Comparison of ENCODE assay signal across 8 cellular contexts in the genomic region with DNA sequence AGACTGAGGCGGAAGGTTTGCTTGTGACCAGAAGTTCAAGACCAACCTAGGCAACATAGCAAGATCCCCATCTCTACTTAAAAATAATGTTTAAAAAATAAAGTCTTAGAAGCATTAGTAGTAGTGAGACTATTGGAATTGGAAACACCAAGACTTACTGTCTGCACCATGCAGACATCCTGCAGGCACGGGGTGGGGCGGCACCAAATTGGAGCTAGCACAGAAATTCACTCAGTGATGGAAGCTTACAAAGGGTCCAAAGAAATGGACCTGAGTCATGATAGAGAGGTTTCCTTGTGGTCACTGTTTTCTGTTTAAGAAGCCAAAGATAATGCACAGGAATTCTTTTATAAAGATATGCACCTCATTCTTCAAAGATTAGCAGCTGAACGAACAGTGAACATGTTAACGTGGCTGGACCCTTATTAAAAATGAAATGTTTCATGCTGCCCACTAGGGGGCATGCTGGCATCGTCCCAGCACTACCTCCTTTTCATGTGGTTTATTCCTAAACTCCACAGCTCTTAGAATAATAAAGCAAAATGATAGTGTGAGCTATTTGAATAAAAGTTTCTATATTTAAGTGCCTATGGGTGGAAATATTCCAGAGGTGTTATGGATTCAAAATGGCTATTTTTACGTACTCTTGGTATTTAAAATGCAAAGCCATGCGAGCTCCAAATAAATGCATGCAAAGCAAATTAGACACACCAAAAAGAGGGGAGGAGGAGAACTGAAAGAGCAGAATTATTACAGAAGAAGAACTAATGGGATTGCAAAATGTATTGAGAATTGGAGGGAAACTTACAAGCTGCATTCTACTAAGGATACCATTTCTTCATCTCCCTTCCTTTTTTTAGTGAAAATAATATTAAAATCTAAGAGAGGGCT. TPM values are rescaled to one million over a fixed set of nuclear protein-coding genes. Genes with fewer than 3 reads are reported as not detected.
DNase-seq lines count a peak whose midpoint lies in the region; ATAC-seq and TF ChIP-seq lines count a peak whose summit lies in the region.

No MANE protein-coding gene starts in this region.

- H3K4ac ChIP-seq in neuronal stem cell (ENCODE audit: low read length): no peak overlapping the region

- TF ChIP-seq RAD21 in HCT116 (IDR thresholded peaks at IDR 0.05; ENCODE audit: low read depth): peak; percentile 88

- no CpG with 5 or more reads among the region's 8 CpGs for WGBS in neuronal stem cell (ENCODE audit: extremely low coverage in 2 of 2, insufficient read length in 2 of 2, insufficient replicate concordance in 1 of 2), 2 donors

- no peaks in the 10 kb centered on the region for H3K27me3 ChIP-seq in DOHH2 (ENCODE audit: control insufficient read depth, low read length)
- no peaks in the 10 kb centered on the region for H3K27me3 ChIP-seq in HCT116 (ENCODE audit: insufficient read depth, low read length)
- no peaks in the 10 kb centered on the region for H3K27me3 ChIP-seq in neuronal stem cell (ENCODE audit: control insufficient read depth in 3 of 3, insufficient read depth in 3 of 3, low read depth in 1 of 3, low read length in 3 of 3)

- no peak overlapping the region for H3K14ac ChIP-seq in neuronal stem cell (ENCODE audit: low read length)

- BruUV-seq in HCT116 (replicated peaks; lab: Mats Ljungman, UMichigan): TSS peak; percentile 12

- no peak overlapping the region for H2BK120ac ChIP-seq in neuronal stem cell (ENCODE audit: low read depth, low read length)

- H3K18ac ChIP-seq in neuronal stem cell (ENCODE audit: low read length): no peak overlapping the region

- RAD21 ChIA-PET in HCT116 (lab: Charles Lee; ENCODE audit: low non-redundant PET in 1 of 2, low total read pairs in 2 of 2, uncharacterized antibody in 2 of 2, unreplicated experiment in 2 of 2): interaction anchor here (0.7 to 1.7 kb wide), 3 partner anchors 151 to 156 kb away, joined by 3 to 16 read pairs (median 16); no protein-coding TSS in a partner anchor

- intact Hi-C loops in HCT116 (cut with micrococcal nuclease): loop anchor here (1.0 kb wide), 2 partner anchors 155 to 391 kb away; no protein-coding TSS in a partner anchor

- H2AFZ ChIP-seq in HCT116 (ENCODE audit: low read depth, low read length, poor library complexity, severe bottlenecking) (no peak overlapping the region), neuronal stem cell (ENCODE audit: low read length) (no peak overlapping the region)

- H2AK5ac ChIP-seq in neuronal stem cell (ENCODE audit: low read depth, low read length): no peak overlapping the region

- peaks cover 7% of the 10 kb centered on the region for H3K79me2 ChIP-seq in DOHH2 (ENCODE audit: control insufficient read depth, low read length)
- H3K79me2 ChIP-seq in HCT116 (ENCODE audit: insufficient read depth, low read length): peaks cover 3% of the 10 kb centered on the region; the same call in 1 of the 2 replicates

- DNase-seq in HCT116 (ENCODE audit: low read depth, low spot score): peak; percentile 13
- peak; percentile 32 to 60 for DNase-seq in NOMO-1 (lab: John Stamatoyannopoulos, UW; ENCODE audit: unreplicated experiment in 2 of 2)
- peak; percentile 14 for DNase-seq in activated T-helper 1 cell treated with Interleukin-2 at 50 U/mL for 16 hours (ENCODE audit: low read depth)
- DNase-seq in fibroblast of the conjunctiva (ENCODE audit: low read depth): peak; percentile 52
- DNase-seq in neuronal stem cell (ENCODE audit: low spot score): peak; percentile 36
- no peak for DNase-seq in omental fat pad (ENCODE audit: low spot score)
- DNase-seq in NCI-H1048 (lab: John Stamatoyannopoulos, UW): no peak

- no peak for TF ChIP-seq POLR2A in HCT116 (IDR thresholded peaks at IDR 0.05; ENCODE audit: borderline replicate concordance, extremely low read depth, insufficient read depth, insufficient read length)

- no peak overlapping the region for H3K23ac ChIP-seq in neuronal stem cell (ENCODE audit: low read depth, low read length, poor library complexity)

- H2BK5ac ChIP-seq in neuronal stem cell (ENCODE audit: low read length): no peak overlapping the region

- H3K4me2 ChIP-seq in DOHH2 (ENCODE audit: low read length): no peak overlapping the region
- no peak overlapping the region for H3K4me2 ChIP-seq in HCT116 (ENCODE audit: low read length)
- H3K4me2 ChIP-seq in neuronal stem cell (ENCODE audit: insufficient read depth, low read length, poor library complexity, severe bottlenecking): no peak overlapping the region

- CTCF ChIA-PET in HCT116 (lab: Charles Lee): interaction anchor here (0.7 to 5.5 kb wide), 16 partner anchors 9 to 630 kb away, joined by 3 to 98 read pairs (median 3); a partner anchor contains a TSS

- no peak overlapping the region for H2BK15ac ChIP-seq in neuronal stem cell (ENCODE audit: low read length)

- H3K9me3 ChIP-seq in DOHH2 (ENCODE audit: control insufficient read depth, insufficient read depth, low read length): no peaks in the 10 kb centered on the region
- H3K9me3 ChIP-seq in HCT116 (ENCODE audit: control insufficient read depth in 1 of 2, insufficient read depth in 1 of 2, low read depth in 1 of 2, low read length in 2 of 2): no peaks in the 10 kb centered on the region
- no peaks in the 10 kb centered on the region for H3K9me3 ChIP-seq in neuronal stem cell (replicated peaks in 1 of 2; ENCODE audit: control insufficient read depth in 2 of 2, insufficient read depth in 1 of 2, low read depth in 1 of 2, low read length in 2 of 2)

- TF ChIP-seq CTCF in DOHH2 (IDR thresholded peaks at IDR 0.05; ENCODE audit: low read depth, low read length, poor library complexity, severe bottlenecking) (peak; percentile 94), HCT116 (IDR thresholded peaks at IDR 0.05 in 2 of 3, conservative IDR thresholded peaks at IDR 0.05 in 1 of 3; ENCODE audit: borderline replicate concordance in 1 of 3, insufficient read depth in 1 of 3, low read depth in 2 of 3, low read length in 2 of 3) (peak; percentile 70 to 91 (median 72)), omental fat pad (IDR thresholded peaks at IDR 0.05) (no peak)

- peaks cover 4% of the 10 kb centered on the region for H3K79me1 ChIP-seq in neuronal stem cell (ENCODE audit: low read depth, low read length)

- no peak overlapping the region for H4K91ac ChIP-seq in neuronal stem cell (ENCODE audit: low read depth, low read length, poor library complexity)

- peaks cover 19% of the 10 kb centered on the region for H3F3A ChIP-seq in DOHH2 (ENCODE audit: control insufficient read depth, insufficient read depth)

- no peak overlapping the region for H4K8ac ChIP-seq in neuronal stem cell (ENCODE audit: low read depth, low read length)

- POLR2A ChIA-PET in HCT116 (lab: Charles Lee): interaction anchor here (1.3 kb wide), 1 partner anchor 155 kb away, joined by 4 read pairs; no protein-coding TSS in a partner anchor

- peak; percentile 69 for ATAC-seq in HCT116
- ATAC-seq in omental fat pad (ENCODE audit: low FRiP score): no peak

- H3K4me1 ChIP-seq in DOHH2 (ENCODE audit: control insufficient read depth, low read length) (peaks cover 15% of the 10 kb centered on the region), HCT116 (ENCODE audit: control insufficient read depth in 1 of 2, insufficient read depth in 2 of 2, low read length in 2 of 2) (peaks cover 0 to 3% of the 10 kb centered on the region in 2 experiments; a peak in 1 of 4 replicates), neuronal stem cell (ENCODE audit: control insufficient read depth in 2 of 2, insufficient read depth in 1 of 2, low read depth in 1 of 2, low read length in 2 of 2) (no peaks in the 10 kb centered on the region)

- H3K27ac ChIP-seq in DOHH2 (ENCODE audit: low read depth, low read length): no peak overlapping the region
- H3K27ac ChIP-seq in HCT116 (ENCODE audit: low read depth, low read length): no peak overlapping the region
- H3K27ac ChIP-seq in neuronal stem cell (replicated peaks; ENCODE audit: low read length): no peak overlapping the region

- H2BK12ac ChIP-seq in neuronal stem cell (ENCODE audit: low read length): no peak overlapping the region

- H3K4me3 ChIP-seq in DOHH2 (ENCODE audit: low read length) (no peak overlapping the region), HCT116 (replicated peaks in 1 of 2; ENCODE audit: low read depth in 1 of 2, low read length in 2 of 2) (no peak overlapping the region), neuronal stem cell (ENCODE audit: low read length in 2 of 2) (no peak overlapping the region)

- H3K9ac ChIP-seq in HCT116 (ENCODE audit: low read length) (no peak overlapping the region), neuronal stem cell (ENCODE audit: low read depth, low read length, poor library complexity) (no peak overlapping the region)

- H3K9me2 ChIP-seq in DOHH2 (replicated peaks; ENCODE audit: control insufficient read depth, low read length) (no peaks in the 10 kb centered on the region), HCT116 (ENCODE audit: insufficient read depth) (no peaks in the 10 kb centered on the region)

- H3K36me3 ChIP-seq in DOHH2 (ENCODE audit: control insufficient read depth, low read length) (peaks cover 72% of the 10 kb centered on the region), HCT116 (ENCODE audit: control insufficient read depth in 1 of 2, insufficient read depth in 2 of 2, low read length in 2 of 2) (peaks cover 27 to 40% of the 10 kb centered on the region in 2 experiments; a peak in 3 of 4 replicates), neuronal stem cell (replicated peaks in 1 of 2; ENCODE audit: control insufficient read depth in 2 of 2, insufficient read depth in 2 of 2, low read length in 2 of 2) (peaks cover 8 to 83% of the 10 kb centered on the region in 2 donors)

- H4K20me1 ChIP-seq in DOHH2 (ENCODE audit: control insufficient read depth, insufficient read depth, low read depth, low read length) (no peaks in the 10 kb centered on the region), HCT116 (ENCODE audit: insufficient read depth) (no peaks in the 10 kb centered on the region)

TF ChIP-seq in HCT116, 20 proteins besides CTCF, POLR2A, EP300 and RAD21:
- peak; percentile 15 for TF ChIP-seq TCF7L2 (IDR thresholded peaks at IDR 0.05; ENCODE audit: borderline replicate concordance, extremely low read depth, insufficient read depth, insufficient read length)
- no peak for TF ChIP-seq ZNF274 (IDR thresholded peaks at IDR 0.05; ENCODE audit: low read depth, low read length)
TF ChIP-seq in HCT116: peak in this region for 1.

RNA-seq across cellular contexts. Expression of a gene that starts 28.6 kb away (rescaled TPM):
- total RNA-seq in HCT116 (2021; ENCODE audit: unreplicated experiment) (23.5 TPM), omental fat pad (10 to 100 TPM in 1 of 4 donors, 1 to 10 TPM in 3; 4.5 to 14.8 (median 5.0) TPM)
- 6.6 and 11.0 TPM in 2 replicates for polyA plus RNA-seq in HCT116 (2012)
- polyA plus RNA-seq in neuronal stem cell (2013, experiment 1 of 2): 7.0 TPM
- polyA plus RNA-seq in neuronal stem cell (2013, experiment 2 of 2): 7.1 TPM

Comparison
In these comparisons a context has a peak if more than half of its experiments do, and no peak if none do; other contexts are left out.
1. CTCF ChIP-seq: peak in DOHH2 (single experiment) and HCT116 (3 of 3); none in omental fat pad (0 of 3).
2. DNase-seq: peak in HCT116 (single experiment), NOMO-1 (2 of 2), activated T-helper 1 cell treated with Interleukin-2 at 50 U/mL for 16 hours (single experiment), fibroblast of the conjunctiva (single experiment) and neuronal stem cell (single experiment); none in omental fat pad (single experiment) and NCI-H1048 (single experiment).